Comparison of ENCODE assay signal across 21 cellular contexts in genomic region chr15:98763179-98763578, GRCh38.
DNase-seq lines count a peak whose midpoint lies in the region; ATAC-seq and TF ChIP-seq lines count a peak whose summit lies in the region.
"Had no signal": no experiment of that assay in that cellular context is flagged by ENCODE, and none has a peak within 500 bp of the region (broad histone marks: within the 10 kb centered on the region; RNA-seq: fewer than 3 reads in every experiment).

No MANE protein-coding gene starts in this region.

- POLR2A ChIA-PET in CD4-positive, alpha-beta T cell (lab: Charles Lee): interaction anchor here (1.6 kb wide), 1 partner anchor 9 kb away, joined by 3 read pairs; no protein-coding TSS in a partner anchor

- no peaks in the 10 kb centered on the region for H3K36me3 Mint-ChIP-seq in CD4-positive, alpha-beta T cell (ENCODE audit: low read depth)
- H3K36me3 Mint-ChIP-seq: activated naive CD4-positive, alpha-beta T cell treated with anti-CD3 and anti-CD28 coated beads, Interleukin-2, amount 10 ng/mL, durations not matched to agents 7 days and 5 days; stimulated activated effector memory CD8-positive, alpha-beta T cell treated with anti-CD3 and anti-CD28 coated beads, Interleukin-12 subunit alpha, Interleukin-12 subunit beta, amount 100 ng/mL, for 72 hours had no signal

- H4K91ac ChIP-seq in mesenchymal stem cell (ENCODE audit: low read length): no peak overlapping the region

- H2BK15ac ChIP-seq in mesenchymal stem cell (ENCODE audit: low read depth, poor library complexity, severe bottlenecking): no peak overlapping the region

- BruUV-seq in mammary epithelial cell (replicated peaks; lab: Mats Ljungman, UMichigan): no TSS peak

- no peaks in the 10 kb centered on the region for H3K9me3 Mint-ChIP-seq in CD4-positive, alpha-beta T cell
- H3K9me3 Mint-ChIP-seq: activated naive CD4-positive, alpha-beta T cell treated with anti-CD3 and anti-CD28 coated beads, Interleukin-2, amount 10 ng/mL, durations not matched to agents 7 days and 5 days; activated T-cell treated with anti-CD3 and anti-CD28 coated beads, Interleukin-2, amount 50 U/mL, for 72 hours; stimulated activated effector memory CD8-positive, alpha-beta T cell treated with anti-CD3 and anti-CD28 coated beads, Interleukin-12 subunit alpha, Interleukin-12 subunit beta, amount 100 ng/mL, for 72 hours had no signal

- H3K14ac ChIP-seq in mesenchymal stem cell (ENCODE audit: low read length in 2 of 2): no peak overlapping the region

- H3K27me3 Mint-ChIP-seq in CD4-positive, alpha-beta T cell: no peaks in the 10 kb centered on the region
- H3K27me3 Mint-ChIP-seq: activated naive CD4-positive, alpha-beta T cell treated with anti-CD3 and anti-CD28 coated beads, Interleukin-2, amount 10 ng/mL, durations not matched to agents 7 days and 5 days had no signal

- H3K4ac ChIP-seq in mesenchymal stem cell (ENCODE audit: low read depth in 1 of 2, low read length in 2 of 2): no peak overlapping the region

- no peaks in the 10 kb centered on the region for H4K20me1 ChIP-seq in mammary epithelial cell (ENCODE audit: insufficient read depth, low read length)

- H3K4me3 ChIP-seq in right atrium auricular region: no peak overlapping the region
- no peak overlapping the region for H3K4me3 ChIP-seq in heart left ventricle
- no peak overlapping the region for H3K4me3 ChIP-seq in mammary epithelial cell (replicated peaks in 1 of 3; ENCODE audit: insufficient read depth in 1 of 3, low read depth in 2 of 3, low read length in 3 of 3)
- H3K4me3 ChIP-seq in mesenchymal stem cell (ENCODE audit: insufficient read depth in 1 of 2, low read depth in 1 of 2, low read length in 2 of 2): no peak overlapping the region
- H3K4me3 ChIP-seq in upper lobe of right lung: no peak overlapping the region
- H3K4me3 ChIP-seq: K562 had no signal

- H3K4me2 ChIP-seq in mammary epithelial cell (ENCODE audit: insufficient read depth, low read depth, low read length): no peak overlapping the region
- no peak overlapping the region for H3K4me2 ChIP-seq in mesenchymal stem cell (ENCODE audit: low read length, poor library complexity, severe bottlenecking)

- no peak overlapping the region for H3K27ac Mint-ChIP-seq in CD4-positive, alpha-beta T cell
- H3K27ac Mint-ChIP-seq: activated naive CD4-positive, alpha-beta T cell treated with anti-CD3 and anti-CD28 coated beads, Interleukin-2, amount 10 ng/mL, durations not matched to agents 7 days and 5 days; activated T-cell treated with anti-CD3 and anti-CD28 coated beads, Interleukin-2, amount 50 U/mL, for 72 hours; stimulated activated effector memory CD8-positive, alpha-beta T cell treated with anti-CD3 and anti-CD28 coated beads, Interleukin-12 subunit alpha, Interleukin-12 subunit beta, amount 100 ng/mL, for 72 hours had no signal

- intact Hi-C loops in heart left ventricle (cut with DNase I) (loop anchor here in 1 of 10 donors (5.0 kb wide), 1 partner anchor 36 kb away; no protein-coding TSS in a partner anchor), mammary epithelial cell (cut with micrococcal nuclease) (loop anchor here (5.0 kb wide), 1 partner anchor 81 kb away; no protein-coding TSS in a partner anchor), upper lobe of right lung (cut with DNase I) (no loop called here)
- intact Hi-C loops in CD4-positive, alpha-beta T cell (cut with DNase I, micrococcal nuclease): no loop called here

- WGBS in heart left ventricle, 4 donors: 42 to 54% (median 48%) methylated on average over 4 of the region's 4 CpGs
- WGBS in mammary epithelial cell (ENCODE audit: low coverage, missing lambda C conversion rate): 34% methylated on average over 4 of the region's 4 CpGs
- WGBS in mesenchymal stem cell: 89% methylated on average over 4 of the region's 4 CpGs

- TF ChIP-seq CTCF in right atrium auricular region (IDR thresholded peaks at IDR 0.05) (no peak), heart left ventricle (IDR thresholded peaks at IDR 0.05) (no peak), mammary epithelial cell (conservative IDR thresholded peaks at IDR 0.05 in 1 of 2, IDR thresholded peaks at IDR 0.05 in 1 of 2; ENCODE audit: extremely low read depth in 1 of 2, insufficient read depth in 1 of 2, low read depth in 1 of 2, low read length in 2 of 2) (no peak), upper lobe of right lung (IDR thresholded peaks at IDR 0.05) (no peak)
- TF ChIP-seq CTCF in CD4-positive, alpha-beta T cell (IDR thresholded peaks at IDR 0.05): no peak

- dilution Hi-C loops in mammary epithelial cell (cut with HindIII; ENCODE audit: low sequenced_read_pairs): no loop called here

- peaks cover 69% of the 10 kb centered on the region for H3K4me1 Mint-ChIP-seq in CD4-positive, alpha-beta T cell (ENCODE audit: low read depth)
- H3K4me1 Mint-ChIP-seq: activated naive CD4-positive, alpha-beta T cell treated with anti-CD3 and anti-CD28 coated beads, Interleukin-2, amount 10 ng/mL, durations not matched to agents 7 days and 5 days had no signal

- H3K27me3 ChIP-seq in right atrium auricular region (no peaks in the 10 kb centered on the region), heart left ventricle (no peaks in the 10 kb centered on the region), mammary epithelial cell (ENCODE audit: insufficient read depth, low read length) (no peaks in the 10 kb centered on the region), mesenchymal stem cell (ENCODE audit: control insufficient read depth in 1 of 2, insufficient read depth in 1 of 2, low read length in 2 of 2) (no peaks in the 10 kb centered on the region), upper lobe of right lung (no peaks in the 10 kb centered on the region)
- H3K27me3 ChIP-seq in CD4-positive, alpha-beta T cell (ENCODE audit: control insufficient read depth, insufficient read depth, low read length): no peaks in the 10 kb centered on the region

- H2BK120ac ChIP-seq in mesenchymal stem cell (ENCODE audit: low read depth, low read length): no peak overlapping the region

- H4K8ac ChIP-seq in mesenchymal stem cell (ENCODE audit: low read length): no peak overlapping the region

- no peak overlapping the region for H3K4me3 Mint-ChIP-seq in CD4-positive, alpha-beta T cell
- H3K4me3 Mint-ChIP-seq: activated naive CD4-positive, alpha-beta T cell treated with anti-CD3 and anti-CD28 coated beads, Interleukin-2, amount 10 ng/mL, durations not matched to agents 7 days and 5 days; activated T-cell treated with anti-CD3 and anti-CD28 coated beads, Interleukin-2, amount 50 U/mL, for 72 hours; stimulated activated effector memory CD8-positive, alpha-beta T cell treated with anti-CD3 and anti-CD28 coated beads, Interleukin-12 subunit alpha, Interleukin-12 subunit beta, amount 100 ng/mL, for 72 hours had no signal

- H3K27ac ChIP-seq in right atrium auricular region (peak overlapping the region; percentile 31 to 66), heart left ventricle (peak overlapping the region in 2 of 12 donors; percentile 27), mammary epithelial cell (ENCODE audit: insufficient read depth, low read depth, low read length) (peak overlapping the region; percentile 29), mesenchymal stem cell (ENCODE audit: low read length, poor library complexity, severe bottlenecking) (no peak overlapping the region), upper lobe of right lung (no peak overlapping the region)
- H3K27ac ChIP-seq in CD4-positive, alpha-beta T cell (ENCODE audit: low read depth, low read length): no peak overlapping the region

- H3K23ac ChIP-seq in mesenchymal stem cell (ENCODE audit: low read length in 2 of 2): no peak overlapping the region

- peaks cover 97% of the 10 kb centered on the region for H3K79me2 ChIP-seq in mammary epithelial cell (ENCODE audit: insufficient read depth, low read length)

- in situ Hi-C loops in mammary epithelial cell (cut with MboI; ENCODE audit: low sequenced_read_pairs in 2 of 2): no loop called here

- H2AFZ ChIP-seq in mammary epithelial cell (ENCODE audit: low read depth, low read length): no peak overlapping the region
- H2AFZ ChIP-seq in mesenchymal stem cell (ENCODE audit: low read depth, low read length): no peak overlapping the region

- DNase-seq in right atrium auricular region (ENCODE audit: low spot score) (no peak), heart left ventricle (no peak), mammary epithelial cell (no peak), mesenchymal stem cell (no peak), upper lobe of right lung (no peak), NCI-H1694 treated with DMSO at 0.1 percent for 48 hours (lab: John Stamatoyannopoulos, UW) (no peak)
- no peak for DNase-seq in CD4-positive, alpha-beta T cell
- DNase-seq: ACHN; activated CD4-positive, alpha-beta T cell treated with anti-CD3 and anti-CD28 coated beads for 4 hours; activated naive CD4-positive, alpha-beta T cell treated with anti-CD3 and anti-CD28 coated beads, Interleukin-2, amount 10 ng/mL, durations not matched to agents 7 days and 5 days; activated T-cell treated with anti-CD3 and anti-CD28 coated beads, Interleukin-2, amount 50 U/mL, for 72 hours; C1 segment of cervical spinal cord; effector CD4-positive, alpha-beta T cell; NCI-H1930; NCI-H526; occipital lobe; SIG-M5 had no signal

- CTCF ChIA-PET in mammary epithelial cell (lab: Charles Lee; ENCODE audit: low non-redundant PET): no interaction called here
- CTCF ChIA-PET in CD4-positive, alpha-beta T cell (lab: Charles Lee): interaction anchor here (2.0 kb wide), 1 partner anchor 16 kb away, joined by 4 read pairs; no protein-coding TSS in a partner anchor

- H3K36me3 ChIP-seq in right atrium auricular region (no peaks in the 10 kb centered on the region), heart left ventricle (no peaks in the 10 kb centered on the region), mammary epithelial cell (ENCODE audit: insufficient read depth, low read length) (no peaks in the 10 kb centered on the region), mesenchymal stem cell (ENCODE audit: control insufficient read depth in 1 of 2, insufficient read depth in 2 of 2, low read depth in 1 of 2, low read length in 2 of 2) (peaks cover 0 to 2% of the 10 kb centered on the region in 2 experiments), upper lobe of right lung (no peaks in the 10 kb centered on the region)

- no peak overlapping the region for H3K18ac ChIP-seq in mesenchymal stem cell (ENCODE audit: low read depth in 1 of 2, low read length in 2 of 2)

- ATAC-seq in heart left ventricle: no peak
- peak; percentile 35 for ATAC-seq in upper lobe of right lung
- no peak for ATAC-seq in CD4-positive, alpha-beta T cell (ENCODE audit: poor library complexity)
- ATAC-seq in HG02763 (IDR thresholded peaks at IDR 0.05; ENCODE audit: unreplicated experiment): no peak
- ATAC-seq: activated T-cell treated with anti-CD3 and anti-CD28 coated beads, Interleukin-2, amount 50 U/mL, for 72 hours; K562; left lobe of liver; stimulated activated effector memory CD8-positive, alpha-beta T cell treated with anti-CD3 and anti-CD28 coated beads, Interleukin-12 subunit alpha, Interleukin-12 subunit beta, amount 100 ng/mL, for 72 hours had no signal

- no peak overlapping the region for H2BK5ac ChIP-seq in mesenchymal stem cell (ENCODE audit: low read depth, low read length, poor library complexity, severe bottlenecking)

- H2BK12ac ChIP-seq in mesenchymal stem cell (ENCODE audit: low read length in 2 of 2): no peak overlapping the region

- H3K4me1 ChIP-seq in right atrium auricular region (peaks cover 0 to 50% of the 10 kb centered on the region in 2 donors), heart left ventricle (peaks cover 0 to 60% (median 33%) of the 10 kb centered on the region in 12 donors), mammary epithelial cell (ENCODE audit: insufficient read depth, low read length) (peaks cover 33% of the 10 kb centered on the region), mesenchymal stem cell (ENCODE audit: control insufficient read depth, insufficient read depth, low read depth, low read length) (peaks cover 17% of the 10 kb centered on the region), upper lobe of right lung (peaks cover 3% of the 10 kb centered on the region)

- H3K9me3 ChIP-seq in right atrium auricular region (no peaks in the 10 kb centered on the region), heart left ventricle (no peaks in the 10 kb centered on the region), mammary epithelial cell (replicated peaks; ENCODE audit: insufficient read depth, low read length) (no peaks in the 10 kb centered on the region), mesenchymal stem cell (ENCODE audit: control insufficient read depth, low read length) (no peaks in the 10 kb centered on the region), upper lobe of right lung (no peaks in the 10 kb centered on the region)
- no peaks in the 10 kb centered on the region for H3K9me3 ChIP-seq in CD4-positive, alpha-beta T cell (ENCODE audit: control insufficient read depth, low read length)

- no peak for TF ChIP-seq POLR2A in heart left ventricle (IDR thresholded peaks at IDR 0.05)

- H3K9ac ChIP-seq in mammary epithelial cell (ENCODE audit: insufficient read depth, low read length) (no peak overlapping the region), mesenchymal stem cell (ENCODE audit: low read length) (no peak overlapping the region)

- H2AK5ac ChIP-seq in mesenchymal stem cell (ENCODE audit: low read length, severe bottlenecking): peak overlapping the region; percentile 62

- peaks cover 33% of the 10 kb centered on the region for H3K79me1 ChIP-seq in mesenchymal stem cell (replicated peaks; ENCODE audit: low read length, poor library complexity, severe bottlenecking)

Comparison
In these comparisons a context has a peak if more than half of its experiments do, and no peak if none do; other contexts are left out.
1. H3K27ac ChIP-seq: peak in right atrium auricular region (2 of 2) and mammary epithelial cell (single experiment); none in mesenchymal stem cell (single experiment), upper lobe of right lung (single experiment) and CD4-positive, alpha-beta T cell (single experiment).